In the genomic region with DNA sequence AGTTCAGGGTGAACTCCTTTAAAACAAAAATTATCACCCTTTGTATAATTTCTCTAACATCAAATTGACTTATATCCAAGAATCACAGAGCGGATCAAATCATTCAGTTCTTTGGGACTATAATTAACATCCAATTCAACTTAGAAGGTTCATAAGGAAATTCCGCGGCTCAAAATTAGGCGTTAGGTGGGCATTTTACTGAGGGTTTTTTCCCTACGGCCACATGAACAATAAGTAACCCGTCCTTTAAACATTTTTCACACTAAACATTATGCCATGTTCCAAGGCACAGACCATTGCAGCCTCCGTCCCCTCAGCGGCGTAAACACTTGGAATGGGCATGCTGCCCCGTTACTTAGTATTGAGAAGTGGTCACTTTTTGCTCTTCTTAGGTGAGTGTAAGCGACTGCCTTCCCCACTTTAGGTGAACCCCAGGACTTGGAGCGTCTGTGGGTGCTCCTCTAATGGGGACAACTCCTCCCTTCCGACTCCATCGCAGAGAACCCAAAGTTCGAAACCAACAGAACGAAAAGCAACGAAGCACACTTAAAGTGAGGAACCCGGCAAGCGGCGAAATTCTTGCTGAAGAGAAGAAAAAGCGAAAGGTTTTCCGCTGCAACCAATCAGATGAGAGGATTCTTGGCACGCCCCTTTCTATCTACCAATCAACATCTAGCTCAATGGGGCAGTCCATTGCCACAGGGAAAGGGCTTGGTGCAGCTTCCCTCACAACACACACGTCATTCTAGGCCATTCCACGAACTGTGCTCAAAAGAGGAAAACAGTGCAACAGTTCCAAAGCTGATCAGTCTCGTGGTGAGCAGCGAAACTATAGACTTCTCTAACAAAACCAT, we compare ENCODE assay signal across 1 cellular context.
TF ChIP-seq lines count a peak whose summit lies in the region.

No MANE protein-coding gene starts in this region.

TF ChIP-seq in HepG2, 621 proteins besides CTCF, POLR2A, EP300 and RAD21 (continued from another document and continues in another):
- TF ChIP-seq ZNF7 (CRISPR knock-in tag; IDR thresholded peaks at IDR 0.05) = 0 out of 2 replicates have a peak, but pooled peaks have one; percentile 13
- TF ChIP-seq SMC3 (IDR thresholded peaks at IDR 0.05; ENCODE audit: low read length) = no peak
- TF ChIP-seq PAF1 (CRISPR knock-in tag; IDR thresholded peaks at IDR 0.05) = no peak
- TF ChIP-seq SAP130 (CRISPR knock-in tag; IDR thresholded peaks at IDR 0.05; ENCODE audit: low read depth) = 0 out of 2 replicates have a peak, but pooled peaks have one; percentile 28
- no peak for TF ChIP-seq ZFP41 (CRISPR knock-in tag; IDR thresholded peaks at IDR 0.05; ENCODE audit: borderline replicate concordance)
- peak; percentile 88 for TF ChIP-seq NFYC (CRISPR knock-in tag; IDR thresholded peaks at IDR 0.05)
- TF ChIP-seq ZNF350 (CRISPR knock-in tag; IDR thresholded peaks at IDR 0.05; ENCODE audit: borderline replicate concordance, low read depth) = no peak
- TF ChIP-seq ZNF101 (CRISPR knock-in tag; IDR thresholded peaks at IDR 0.05; ENCODE audit: borderline replicate concordance, low read depth) = 0 out of 2 replicates have a peak, but pooled peaks have one; percentile 36
- no peak for TF ChIP-seq HHEX (CRISPR knock-in tag; IDR thresholded peaks at IDR 0.05)
- TF ChIP-seq CCAR2 (optimal IDR thresholded peaks at IDR 0.05; ENCODE audit: low read depth, low read length) = no peak
- TF ChIP-seq ZNF496 (CRISPR knock-in tag; IDR thresholded peaks at IDR 0.05; ENCODE audit: insufficient replicate concordance) = no peak
- no peak for TF ChIP-seq ZNF253 (CRISPR knock-in tag; IDR thresholded peaks at IDR 0.05; ENCODE audit: borderline replicate concordance)
- TF ChIP-seq NR3C1 (CRISPR knock-in tag; IDR thresholded peaks at IDR 0.05) = no peak
- TF ChIP-seq, protein P1, sequence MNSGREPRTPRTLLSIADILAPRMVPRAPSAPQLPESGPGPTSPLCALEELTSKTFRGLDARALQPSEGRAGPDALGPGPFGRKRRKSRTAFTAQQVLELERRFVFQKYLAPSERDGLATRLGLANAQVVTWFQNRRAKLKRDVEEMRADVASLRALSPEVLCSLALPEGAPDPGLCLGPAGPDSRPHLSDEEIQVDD (CRISPR knock-in tag; IDR thresholded peaks at IDR 0.05; ENCODE audit: borderline replicate concordance) = no peak
- no peak for TF ChIP-seq ZNF615 (CRISPR knock-in tag; IDR thresholded peaks at IDR 0.05; ENCODE audit: borderline replicate concordance)
- TF ChIP-seq, protein P2, sequence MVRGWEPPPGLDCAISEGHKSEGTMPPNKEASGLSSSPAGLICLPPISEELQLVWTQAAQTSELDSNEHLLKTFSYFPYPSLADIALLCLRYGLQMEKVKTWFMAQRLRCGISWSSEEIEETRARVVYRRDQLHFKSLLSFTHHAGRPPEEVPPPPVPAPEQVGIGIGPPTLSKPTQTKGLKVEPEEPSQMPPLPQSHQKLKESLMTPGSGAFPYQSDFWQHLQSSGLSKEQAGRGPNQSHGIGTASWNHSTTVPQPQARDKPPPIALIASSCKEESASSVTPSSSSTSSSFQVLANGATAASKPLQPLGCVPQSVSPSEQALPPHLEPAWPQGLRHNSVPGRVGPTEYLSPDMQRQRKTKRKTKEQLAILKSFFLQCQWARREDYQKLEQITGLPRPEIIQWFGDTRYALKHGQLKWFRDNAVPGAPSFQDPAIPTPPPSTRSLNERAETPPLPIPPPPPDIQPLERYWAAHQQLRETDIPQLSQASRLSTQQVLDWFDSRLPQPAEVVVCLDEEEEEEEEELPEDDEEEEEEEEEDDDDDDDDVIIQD (CRISPR knock-in tag; IDR thresholded peaks at IDR 0.05; ENCODE audit: low read depth) = 0 out of 2 replicates have a peak, but pooled peaks have one; percentile 11
- TF ChIP-seq ZNF224 (CRISPR knock-in tag; IDR thresholded peaks at IDR 0.05) = no peak
- no peak for TF ChIP-seq NCOA5 (CRISPR knock-in tag; IDR thresholded peaks at IDR 0.05)
- no peak for TF ChIP-seq ZNF782 (CRISPR knock-in tag; IDR thresholded peaks at IDR 0.05; ENCODE audit: borderline replicate concordance)
- TF ChIP-seq, protein P3, sequence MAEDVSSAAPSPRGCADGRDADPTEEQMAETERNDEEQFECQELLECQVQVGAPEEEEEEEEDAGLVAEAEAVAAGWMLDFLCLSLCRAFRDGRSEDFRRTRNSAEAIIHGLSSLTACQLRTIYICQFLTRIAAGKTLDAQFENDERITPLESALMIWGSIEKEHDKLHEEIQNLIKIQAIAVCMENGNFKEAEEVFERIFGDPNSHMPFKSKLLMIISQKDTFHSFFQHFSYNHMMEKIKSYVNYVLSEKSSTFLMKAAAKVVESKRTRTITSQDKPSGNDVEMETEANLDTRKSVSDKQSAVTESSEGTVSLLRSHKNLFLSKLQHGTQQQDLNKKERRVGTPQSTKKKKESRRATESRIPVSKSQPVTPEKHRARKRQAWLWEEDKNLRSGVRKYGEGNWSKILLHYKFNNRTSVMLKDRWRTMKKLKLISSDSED (CRISPR knock-in tag; IDR thresholded peaks at IDR 0.05) = no peak
- TF ChIP-seq ZNF33A (CRISPR knock-in tag; IDR thresholded peaks at IDR 0.05; ENCODE audit: borderline replicate concordance) = no peak
- no peak for TF ChIP-seq CCDC6 (CRISPR knock-in tag; IDR thresholded peaks at IDR 0.05)
- TF ChIP-seq CHCHD3 (CRISPR knock-in tag; IDR thresholded peaks at IDR 0.05) = no peak
- TF ChIP-seq, protein P4, sequence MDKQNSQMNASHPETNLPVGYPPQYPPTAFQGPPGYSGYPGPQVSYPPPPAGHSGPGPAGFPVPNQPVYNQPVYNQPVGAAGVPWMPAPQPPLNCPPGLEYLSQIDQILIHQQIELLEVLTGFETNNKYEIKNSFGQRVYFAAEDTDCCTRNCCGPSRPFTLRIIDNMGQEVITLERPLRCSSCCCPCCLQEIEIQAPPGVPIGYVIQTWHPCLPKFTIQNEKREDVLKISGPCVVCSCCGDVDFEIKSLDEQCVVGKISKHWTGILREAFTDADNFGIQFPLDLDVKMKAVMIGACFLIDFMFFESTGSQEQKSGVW (CRISPR knock-in tag; IDR thresholded peaks at IDR 0.05; ENCODE audit: borderline replicate concordance) = no peak
- TF ChIP-seq ZFAT (CRISPR knock-in tag; conservative IDR thresholded peaks at IDR 0.05) = no peak
- TF ChIP-seq, protein P5, sequence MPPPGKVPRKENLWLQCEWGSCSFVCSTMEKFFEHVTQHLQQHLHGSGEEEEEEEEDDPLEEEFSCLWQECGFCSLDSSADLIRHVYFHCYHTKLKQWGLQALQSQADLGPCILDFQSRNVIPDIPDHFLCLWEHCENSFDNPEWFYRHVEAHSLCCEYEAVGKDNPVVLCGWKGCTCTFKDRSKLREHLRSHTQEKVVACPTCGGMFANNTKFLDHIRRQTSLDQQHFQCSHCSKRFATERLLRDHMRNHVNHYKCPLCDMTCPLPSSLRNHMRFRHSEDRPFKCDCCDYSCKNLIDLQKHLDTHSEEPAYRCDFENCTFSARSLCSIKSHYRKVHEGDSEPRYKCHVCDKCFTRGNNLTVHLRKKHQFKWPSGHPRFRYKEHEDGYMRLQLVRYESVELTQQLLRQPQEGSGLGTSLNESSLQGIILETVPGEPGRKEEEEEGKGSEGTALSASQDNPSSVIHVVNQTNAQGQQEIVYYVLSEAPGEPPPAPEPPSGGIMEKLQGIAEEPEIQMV (CRISPR knock-in tag; IDR thresholded peaks at IDR 0.05; ENCODE audit: low read depth) = peak; percentile 76; the same call in 1 of the 2 replicates
- TF ChIP-seq ZNF777 (CRISPR knock-in tag; IDR thresholded peaks at IDR 0.05) = no peak
- TF ChIP-seq FOXK2 (IDR thresholded peaks at IDR 0.05) = peak; percentile 36; the same call in 1 of the 2 replicates
- TF ChIP-seq ZNF292 (CRISPR knock-in tag; IDR thresholded peaks at IDR 0.05; ENCODE audit: borderline replicate concordance, low read depth) = no peak
- 0 out of 2 replicates have a peak, but pooled peaks have one; percentile 4 for TF ChIP-seq ZNF136 (CRISPR knock-in tag; IDR thresholded peaks at IDR 0.05; ENCODE audit: low read depth)
- TF ChIP-seq, protein P6, sequence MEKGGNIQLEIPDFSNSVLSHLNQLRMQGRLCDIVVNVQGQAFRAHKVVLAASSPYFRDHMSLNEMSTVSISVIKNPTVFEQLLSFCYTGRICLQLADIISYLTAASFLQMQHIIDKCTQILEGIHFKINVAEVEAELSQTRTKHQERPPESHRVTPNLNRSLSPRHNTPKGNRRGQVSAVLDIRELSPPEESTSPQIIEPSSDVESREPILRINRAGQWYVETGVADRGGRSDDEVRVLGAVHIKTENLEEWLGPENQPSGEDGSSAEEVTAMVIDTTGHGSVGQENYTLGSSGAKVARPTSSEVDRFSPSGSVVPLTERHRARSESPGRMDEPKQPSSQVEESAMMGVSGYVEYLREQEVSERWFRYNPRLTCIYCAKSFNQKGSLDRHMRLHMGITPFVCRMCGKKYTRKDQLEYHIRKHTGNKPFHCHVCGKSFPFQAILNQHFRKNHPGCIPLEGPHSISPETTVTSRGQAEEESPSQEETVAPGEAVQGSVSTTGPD (CRISPR knock-in tag; IDR thresholded peaks at IDR 0.05) = no peak
- TF ChIP-seq MED13 (CRISPR knock-in tag; IDR thresholded peaks at IDR 0.05) = no peak
- no peak for TF ChIP-seq ERF (CRISPR knock-in tag; IDR thresholded peaks at IDR 0.05)
- TF ChIP-seq, protein P7, sequence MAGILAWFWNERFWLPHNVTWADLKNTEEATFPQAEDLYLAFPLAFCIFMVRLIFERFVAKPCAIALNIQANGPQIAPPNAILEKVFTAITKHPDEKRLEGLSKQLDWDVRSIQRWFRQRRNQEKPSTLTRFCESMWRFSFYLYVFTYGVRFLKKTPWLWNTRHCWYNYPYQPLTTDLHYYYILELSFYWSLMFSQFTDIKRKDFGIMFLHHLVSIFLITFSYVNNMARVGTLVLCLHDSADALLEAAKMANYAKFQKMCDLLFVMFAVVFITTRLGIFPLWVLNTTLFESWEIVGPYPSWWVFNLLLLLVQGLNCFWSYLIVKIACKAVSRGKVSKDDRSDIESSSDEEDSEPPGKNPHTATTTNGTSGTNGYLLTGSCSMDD (CRISPR knock-in tag; IDR thresholded peaks at IDR 0.05) = no peak
- no peak for TF ChIP-seq CENPX (CRISPR knock-in tag; IDR thresholded peaks at IDR 0.05)
- TF ChIP-seq TARDBP (CRISPR knock-in tag; IDR thresholded peaks at IDR 0.05) = peak; percentile 68; the same call in 1 of the 2 replicates
- TF ChIP-seq, protein P8, sequence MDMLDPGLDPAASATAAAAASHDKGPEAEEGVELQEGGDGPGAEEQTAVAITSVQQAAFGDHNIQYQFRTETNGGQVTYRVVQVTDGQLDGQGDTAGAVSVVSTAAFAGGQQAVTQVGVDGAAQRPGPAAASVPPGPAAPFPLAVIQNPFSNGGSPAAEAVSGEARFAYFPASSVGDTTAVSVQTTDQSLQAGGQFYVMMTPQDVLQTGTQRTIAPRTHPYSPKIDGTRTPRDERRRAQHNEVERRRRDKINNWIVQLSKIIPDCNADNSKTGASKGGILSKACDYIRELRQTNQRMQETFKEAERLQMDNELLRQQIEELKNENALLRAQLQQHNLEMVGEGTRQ (IDR thresholded peaks at IDR 0.05; ENCODE audit: low read depth, low read length) = no peak
- TF ChIP-seq, protein P8 (CRISPR knock-in tag; IDR thresholded peaks at IDR 0.05; ENCODE audit: borderline replicate concordance) = no peak
- TF ChIP-seq ZNF44 (CRISPR knock-in tag; IDR thresholded peaks at IDR 0.05) = 0 out of 2 replicates have a peak, but pooled peaks have one; percentile 16
- TF ChIP-seq, protein P9, sequence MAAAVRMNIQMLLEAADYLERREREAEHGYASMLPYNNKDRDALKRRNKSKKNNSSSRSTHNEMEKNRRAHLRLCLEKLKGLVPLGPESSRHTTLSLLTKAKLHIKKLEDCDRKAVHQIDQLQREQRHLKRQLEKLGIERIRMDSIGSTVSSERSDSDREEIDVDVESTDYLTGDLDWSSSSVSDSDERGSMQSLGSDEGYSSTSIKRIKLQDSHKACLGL (CRISPR knock-in tag; IDR thresholded peaks at IDR 0.05) = no peak
- no peak for TF ChIP-seq GZF1 (CRISPR knock-in tag; IDR thresholded peaks at IDR 0.05)
- TF ChIP-seq BHLHE40 (IDR thresholded peaks at IDR 0.05; ENCODE audit: low read length) = peak; percentile 49
- TF ChIP-seq, protein P10, sequence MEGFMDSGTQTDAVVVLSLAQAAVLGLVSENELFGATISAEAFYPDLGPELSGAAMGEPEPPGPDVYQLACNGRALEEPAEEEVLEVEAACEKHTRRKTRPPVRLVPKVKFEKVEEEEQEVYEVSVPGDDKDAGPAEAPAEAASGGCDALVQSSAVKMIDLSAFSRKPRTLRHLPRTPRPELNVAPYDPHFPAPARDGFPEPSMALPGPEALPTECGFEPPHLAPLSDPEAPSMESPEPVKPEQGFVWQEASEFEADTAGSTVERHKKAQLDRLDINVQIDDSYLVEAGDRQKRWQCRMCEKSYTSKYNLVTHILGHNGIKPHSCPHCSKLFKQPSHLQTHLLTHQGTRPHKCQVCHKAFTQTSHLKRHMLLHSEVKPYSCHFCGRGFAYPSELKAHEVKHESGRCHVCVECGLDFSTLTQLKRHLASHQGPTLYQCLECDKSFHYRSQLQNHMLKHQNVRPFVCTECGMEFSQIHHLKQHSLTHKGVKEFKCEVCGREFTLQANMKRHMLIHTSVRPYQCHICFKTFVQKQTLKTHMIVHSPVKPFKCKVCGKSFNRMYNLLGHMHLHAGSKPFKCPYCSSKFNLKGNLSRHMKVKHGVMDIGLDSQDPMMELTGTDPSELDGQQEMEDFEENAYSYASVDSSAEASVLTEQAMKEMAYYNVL (CRISPR knock-in tag; IDR thresholded peaks at IDR 0.05; ENCODE audit: borderline replicate concordance) = no peak
- TF ChIP-seq NFE2 (CRISPR knock-in tag; IDR thresholded peaks at IDR 0.05) = no peak
- TF ChIP-seq ATF7 (IDR thresholded peaks at IDR 0.05) = peak; percentile 86
- no peak for TF ChIP-seq ATF7 (CRISPR knock-in tag; IDR thresholded peaks at IDR 0.05)
- TF ChIP-seq SUZ12 (IDR thresholded peaks at IDR 0.05; ENCODE audit: low read depth, low read length) = no peak
- no peak for TF ChIP-seq ZNF550 (CRISPR knock-in tag; IDR thresholded peaks at IDR 0.05; ENCODE audit: borderline replicate concordance)
